Comparison of ENCODE assay signal across 40 cellular contexts in genomic region chr5:140360681-140361479, GRCh38. TPM values are rescaled to one million over a fixed set of nuclear protein-coding genes. Genes with fewer than 3 reads are reported as not detected.
"Had no signal": no experiment of that assay in that cellular context is flagged by ENCODE, and none has a peak within 500 bp of the region (broad histone marks: within the 10 kb centered on the region; RNA-seq: fewer than 3 reads in every experiment).

No MANE protein-coding gene starts in this region.

- H3K4me3 Mint-ChIP-seq: activated B cell treated with CpG ODN at 0.5 μM for 24 hours; activated CD4-positive, alpha-beta memory T cell treated with anti-CD3 and anti-CD28 coated beads for 36 hours; activated CD4-positive, alpha-beta T cell treated with anti-CD3 and anti-CD28 coated beads, Interleukin-2, amount 10 ng/mL, durations not matched to agents 24 days and 14 days; activated CD8-positive, alpha-beta T cell treated with anti-CD3 and anti-CD28 coated beads for 36 hours; activated naive CD4-positive, alpha-beta T cell treated with anti-CD3 and anti-CD28 coated beads for 36 hours; activated naive CD8-positive, alpha-beta T cell treated with anti-CD3 and anti-CD28 coated beads for 36 hours; activated T-cell treated with anti-CD3 and anti-CD28 coated beads, Interleukin-2, amount 50 U/mL, for 4 hours; activated T-cell treated with anti-CD3 and anti-CD28 coated beads, Interleukin-2, amount 50 U/mL, for 72 hours; activated T-helper 1 cell treated with anti-CD3 and anti-CD28 coated beads, Interleukin-12 subunit alpha, Interleukin-12 subunit beta, Interleukin-2, Interleukin-4 antibody, amounts not matched to agents 30 ng/mL and 10 ng/mL and 1 ng/mL, durations not matched to agents 14 hours and 24 hours and 36 hours; activated T-helper 17 cell treated with anti-CD3 and anti-CD28 coated beads, Interleukin-2, amount 50 U/mL, for 72 hours; central memory CD8-positive, alpha-beta T cell; T-helper 1 cell treated with Interleukin-12 subunit alpha and Interleukin-12 subunit beta and Interleukin-4 antibody, amounts not matched to agents 30 μg/mL and 1 μg/mL, for 36 hours; T-helper 2 cell treated with Interferon-gamma antibody and Interleukin-4, amounts not matched to agents 5 μg/mL and 100 μg/mL, for 36 hours had no signal

- H3K36me3 Mint-ChIP-seq: activated CD4-positive, alpha-beta memory T cell treated with anti-CD3 and anti-CD28 coated beads for 36 hours; activated naive CD4-positive, alpha-beta T cell treated with anti-CD3 and anti-CD28 coated beads, Interleukin-2, amount 50 U/mL, for 72 hours; activated naive CD8-positive, alpha-beta T cell treated with anti-CD3 and anti-CD28 coated beads for 36 hours had no signal

- FAIRE-seq: astrocyte, TTC549 had no signal

- H3K4me1 ChIP-seq: breast epithelium had no signal

- H3K27me3 Mint-ChIP-seq: activated T-helper 17 cell treated with anti-CD3 and anti-CD28 coated beads, Interleukin-2, amount 50 U/mL, for 72 hours had no signal

- H3K27me3 ChIP-seq: adrenal gland, body of pancreas, brain microvascular endothelial cell, breast epithelium had no signal

- H3K9me3 Mint-ChIP-seq: activated B cell treated with CpG ODN at 0.5 μM for 24 hours; activated CD4-positive, alpha-beta memory T cell treated with anti-CD3 and anti-CD28 coated beads for 36 hours; activated CD4-positive, alpha-beta T cell treated with anti-CD3 and anti-CD28 coated beads, Interleukin-2, amount 10 ng/mL, durations not matched to agents 24 days and 14 days; activated CD8-positive, alpha-beta T cell treated with anti-CD3 and anti-CD28 coated beads for 36 hours; activated naive CD4-positive, alpha-beta T cell treated with anti-CD3 and anti-CD28 coated beads for 36 hours; activated naive CD4-positive, alpha-beta T cell treated with anti-CD3 and anti-CD28 coated beads, Interleukin-2, amount 50 U/mL, for 72 hours; activated naive CD8-positive, alpha-beta T cell treated with anti-CD3 and anti-CD28 coated beads for 36 hours; activated T-cell treated with anti-CD3 and anti-CD28 coated beads, Interleukin-2, amount 50 U/mL, for 4 hours; activated T-cell treated with anti-CD3 and anti-CD28 coated beads, Interleukin-2, amount 50 U/mL, for 72 hours; activated T-helper 1 cell treated with anti-CD3 and anti-CD28 coated beads, Interleukin-12 subunit alpha, Interleukin-12 subunit beta, Interleukin-2, Interleukin-4 antibody, amounts not matched to agents 30 ng/mL and 10 ng/mL and 1 ng/mL, durations not matched to agents 14 hours and 24 hours and 36 hours; activated T-helper 17 cell treated with anti-CD3 and anti-CD28 coated beads, Interleukin-2, amount 50 U/mL, for 72 hours; central memory CD8-positive, alpha-beta T cell; T-helper 1 cell treated with Interleukin-12 subunit alpha and Interleukin-12 subunit beta and Interleukin-4 antibody, amounts not matched to agents 30 μg/mL and 1 μg/mL, for 36 hours; T-helper 2 cell treated with Interferon-gamma antibody and Interleukin-4, amounts not matched to agents 5 μg/mL and 100 μg/mL, for 36 hours had no signal

- H3K9me3 ChIP-seq: adrenal gland, body of pancreas, breast epithelium had no signal

- H3K27ac ChIP-seq: adrenal gland, body of pancreas, brain microvascular endothelial cell, breast epithelium, VCaP had no signal

- DNase-seq: activated B cell treated with CpG ODN at 0.5 μM for 24 hours; activated CD4-positive, alpha-beta memory T cell treated with anti-CD3 and anti-CD28 coated beads for 36 hours; activated CD4-positive, alpha-beta T cell treated with anti-CD3 and anti-CD28 coated beads for 4 hours; activated CD4-positive, alpha-beta T cell treated with anti-CD3 and anti-CD28 coated beads, Interleukin-2, amount 10 ng/mL, durations not matched to agents 24 days and 14 days; activated CD4-positive, alpha-beta T cell treated with anti-CD3 and anti-CD28 coated beads, Interleukin-2, amount 50 U/mL, for 1 hour; activated CD4-positive, alpha-beta T cell treated with anti-CD3 and anti-CD28 coated beads, Interleukin-2, amount 50 U/mL, for 4 hours; activated CD4-positive, CD25-positive, alpha-beta regulatory T cell treated with anti-CD3 and anti-CD28 coated beads, Interleukin-2, amount 50 U/mL, for 72 hours; activated CD8-positive, alpha-beta memory T cell treated with anti-CD3 and anti-CD28 coated beads, Interleukin-2, amount 50 U/mL, for 4 hours; activated CD8-positive, alpha-beta T cell treated with anti-CD3 and anti-CD28 coated beads for 36 hours; activated effector memory CD4-positive, alpha-beta T cell treated with anti-CD3 and anti-CD28 coated beads, Interleukin-2, amount 50 U/mL, for 16 hours; activated gamma-delta T cell treated with Interleukin-2 at 50 U/mL for 16 hours; activated naive CD4-positive, alpha-beta T cell; activated naive CD4-positive, alpha-beta T cell treated with anti-CD3 and anti-CD28 coated beads for 36 hours; activated naive CD4-positive, alpha-beta T cell treated with anti-CD3 and anti-CD28 coated beads, Interleukin-2, amount 50 U/mL, for 16 hours; activated naive CD8-positive, alpha-beta T cell treated with anti-CD3 and anti-CD28 coated beads for 36 hours; activated T-cell treated with anti-CD3 and anti-CD28 coated beads for 4 hours; activated T-cell treated with anti-CD3 and anti-CD28 coated beads, Interleukin-2, amount 50 U/mL, for 1 hour; activated T-cell treated with anti-CD3 and anti-CD28 coated beads, Interleukin-2, amount 50 U/mL, for 4 hours; activated T-cell treated with anti-CD3 and anti-CD28 coated beads, Interleukin-2, amount 50 U/mL, for 72 hours; adrenal gland; amniotic stem cell; aorta; body of pancreas; brain microvascular endothelial cell; caudate nucleus; SW 1271; T-helper 1 cell; T-helper 2 cell; T-helper 9 cell had no signal

- H3K36me3 ChIP-seq: adrenal gland, brain microvascular endothelial cell, breast epithelium had no signal

- ATAC-seq: activated CD8-positive, alpha-beta T cell treated with anti-CD3 and anti-CD28 coated beads for 36 hours; activated naive CD4-positive, alpha-beta T cell treated with anti-CD3 and anti-CD28 coated beads, Interleukin-2, amount 50 U/mL, for 72 hours; activated T-cell treated with anti-CD3 and anti-CD28 coated beads, Interleukin-2, amount 50 U/mL, for 4 hours; activated T-cell treated with anti-CD3 and anti-CD28 coated beads, Interleukin-2, amount 50 U/mL, for 72 hours; activated T-helper 17 cell treated with anti-CD3 and anti-CD28 coated beads, Interleukin-2, amount 50 U/mL, for 72 hours; body of pancreas had no signal

- H3K4me3 ChIP-seq: adrenal gland, body of pancreas, breast epithelium had no signal

- H3K27ac Mint-ChIP-seq: activated B cell treated with CpG ODN at 0.5 μM for 24 hours; activated CD4-positive, alpha-beta memory T cell treated with anti-CD3 and anti-CD28 coated beads for 36 hours; activated CD4-positive, alpha-beta T cell treated with anti-CD3 and anti-CD28 coated beads, Interleukin-2, amount 10 ng/mL, durations not matched to agents 24 days and 14 days; activated CD8-positive, alpha-beta T cell treated with anti-CD3 and anti-CD28 coated beads for 36 hours; activated naive CD4-positive, alpha-beta T cell treated with anti-CD3 and anti-CD28 coated beads for 36 hours; activated naive CD4-positive, alpha-beta T cell treated with anti-CD3 and anti-CD28 coated beads, Interleukin-2, amount 50 U/mL, for 72 hours; activated naive CD8-positive, alpha-beta T cell treated with anti-CD3 and anti-CD28 coated beads for 36 hours; activated T-cell treated with anti-CD3 and anti-CD28 coated beads, Interleukin-2, amount 50 U/mL, for 72 hours; activated T-helper 1 cell treated with anti-CD3 and anti-CD28 coated beads, Interleukin-12 subunit alpha, Interleukin-12 subunit beta, Interleukin-2, Interleukin-4 antibody, amounts not matched to agents 30 ng/mL and 10 ng/mL and 1 ng/mL, durations not matched to agents 14 hours and 24 hours and 36 hours; activated T-helper 17 cell treated with anti-CD3 and anti-CD28 coated beads, Interleukin-2, amount 50 U/mL, for 72 hours; T-helper 1 cell treated with Interleukin-12 subunit alpha and Interleukin-12 subunit beta and Interleukin-4 antibody, amounts not matched to agents 30 μg/mL and 1 μg/mL, for 36 hours; T-helper 2 cell treated with Interferon-gamma antibody and Interleukin-4, amounts not matched to agents 5 μg/mL and 100 μg/mL, for 36 hours had no signal

RNA-seq across cellular contexts. Expression of gene SLC4A9, which starts 0.9 kb away (rescaled TPM):
- total RNA-seq: activated B cell treated with CpG ODN at 0.5 μM for 24 hours; activated CD4-positive, alpha-beta T cell treated with anti-CD3 and anti-CD28 coated beads, Interleukin-2, amount 10 ng/mL, durations not matched to agents 24 days and 14 days; activated CD8-positive, alpha-beta memory T cell treated with anti-CD3 and anti-CD28 coated beads for 36 hours; activated naive CD8-positive, alpha-beta T cell treated with anti-CD3 and anti-CD28 coated beads for 36 hours; activated T-cell treated with anti-CD3 and anti-CD28 coated beads, Interleukin-2, amount 50 U/mL, for 4 hours; activated T-helper 1 cell treated with anti-CD3 and anti-CD28 coated beads, Interleukin-12 subunit alpha, Interleukin-12 subunit beta, Interleukin-2, Interleukin-4 antibody, amounts not matched to agents 30 ng/mL and 10 ng/mL and 1 ng/mL, durations not matched to agents 14 hours and 24 hours and 36 hours; adrenal gland; aorta; body of pancreas; breast epithelium had no signal
- polyA plus RNA-seq: aorta had no signal
